Comparison of ENCODE assay signal across 22 cellular contexts in genomic region chr11:46894961-46895360, GRCh38. TPM values are rescaled to one million over a fixed set of nuclear protein-coding genes. Genes with fewer than 3 reads are reported as not detected.
"Had no signal": no experiment of that assay in that cellular context is flagged by ENCODE, and none has a peak within 500 bp of the region (broad histone marks: within the 10 kb centered on the region; RNA-seq: fewer than 3 reads in every experiment).

No MANE protein-coding gene starts in this region.

- H3K4me3 ChIP-seq: gastrocnemius medialis, hepatocyte, lung, ovary, right atrium auricular region, sigmoid colon, thoracic aorta, tibial nerve, upper lobe of left lung had no signal

- H3K27ac ChIP-seq: hepatocyte, ovary, sigmoid colon, thoracic aorta, tibial nerve, upper lobe of left lung had no signal

- H3K36me3 ChIP-seq: ovary, thoracic aorta had no signal

- H3K9me3 ChIP-seq: gastrocnemius medialis, ovary, right atrium auricular region, sigmoid colon, thoracic aorta, tibial nerve, upper lobe of left lung had no signal

- DNase-seq: cortex of kidney; effector CD4-positive, alpha-beta T cell; foreskin fibroblast; gastrocnemius medialis; kidney; natural killer cell; occipital lobe; ovary; posterior cingulate gyrus; sigmoid colon; stimulated activated CD4-positive, alpha-beta T cell treated with anti-CD3 and anti-CD28 coated beads, Interleukin-4, amount 100 ng/mL, for 4 hours; stimulated activated naive CD8-positive, alpha-beta T cell treated with anti-CD3 and anti-CD28 coated beads, Interleukin-15, Interleukin-2, amounts not matched to agents 100 U/mL and 50 U/mL, for 24 hours had no signal

- H3K27me3 ChIP-seq: gastrocnemius medialis, hepatocyte, ovary, right atrium auricular region, sigmoid colon, tibial nerve, upper lobe of left lung had no signal

- ATAC-seq: esophagus mucosa; natural killer cell; stimulated activated memory B cell treated with anti-CD40 and anti-IgM and Interleukin-4, amounts not matched to agents 10 μg/mL and 1 μg/mL and 100 μg/mL, for 72 hours; stimulated activated naive CD8-positive, alpha-beta T cell treated with anti-CD3 and anti-CD28 coated beads, Interleukin-15, Interleukin-2, amounts not matched to agents 100 U/mL and 50 U/mL, for 24 hours had no signal

RNA-seq across cellular contexts. Expression of gene LRP4, which starts 23.4 kb away (rescaled TPM):
- total RNA-seq: mononuclear cell, natural killer cell had no signal
- polyA plus RNA-seq: neural cell had no signal
